ENCODE assay signal across 7 cellular contexts in the genomic region with DNA sequence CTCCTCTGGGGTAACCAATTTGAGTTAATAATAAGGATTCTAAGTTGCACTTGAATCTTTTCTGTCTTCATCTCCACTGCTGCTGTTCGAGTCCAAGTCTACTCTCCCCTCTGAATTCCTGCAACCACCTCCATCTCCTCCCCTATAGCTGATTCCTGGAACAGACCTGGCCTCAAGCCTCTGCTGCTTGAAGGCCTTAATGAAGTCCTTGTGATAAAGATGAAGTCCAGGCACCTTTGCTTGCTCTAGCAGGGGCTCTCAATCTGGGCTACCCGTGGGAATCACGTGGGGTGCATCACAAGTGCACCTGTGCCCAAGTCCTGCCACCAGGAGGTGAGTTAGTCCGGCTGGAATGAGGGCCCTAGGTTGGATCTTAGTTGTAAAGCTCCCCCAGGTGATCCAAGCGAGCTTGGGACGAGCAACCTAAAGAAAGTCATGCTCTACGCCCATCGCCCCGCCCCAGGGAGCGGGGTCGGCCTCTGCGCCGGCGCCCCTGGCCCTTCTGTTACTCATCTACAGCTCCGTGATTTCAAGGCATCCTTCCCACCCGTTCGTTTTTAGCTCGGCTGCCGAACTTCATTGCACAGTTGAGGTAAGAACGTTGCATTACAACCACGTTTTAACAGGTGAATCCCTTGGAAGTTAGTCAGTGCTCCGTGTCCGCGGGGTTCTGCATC. TPM values are rescaled to one million over a fixed set of nuclear protein-coding genes. Genes with fewer than 3 reads are reported as not detected.
A peak's percentile ranks its signal among the peaks of the same experiment; 100 is the strongest.
DNase-seq lines count a peak whose midpoint lies in the region; ATAC-seq, FAIRE-seq and TF ChIP-seq lines count a peak whose summit lies in the region.

No MANE protein-coding gene starts in this region.

- H3K9me3 ChIP-seq in KOPT-K1 (ENCODE audit: insufficient read depth, low read length, poor library complexity, severe bottlenecking): no peaks in the 10 kb centered on the region
- no peaks in the 10 kb centered on the region for H3K9me3 ChIP-seq in body of pancreas
- H3K9me3 ChIP-seq in HepG2 (ENCODE audit: low read length): no peaks in the 10 kb centered on the region
- H3K9me3 ChIP-seq in tibial artery: no peaks in the 10 kb centered on the region

- POLR2A ChIA-PET in HepG2 (lab: Yijun Ruan, JAX): interaction anchor here (1.0 to 1.4 kb wide), 2 partner anchors 51 to 157 kb away, joined by 3 to 4 read pairs; a partner anchor contains a TSS

- DNase-seq in GM12892 (ENCODE audit: insufficient read length): no peak
- peak; percentile 44 to 65 (median 56) for DNase-seq in body of pancreas
- peak; percentile 41 for DNase-seq in HepG2 (ENCODE audit: low spot score)
- DNase-seq in tibial artery: no peak

- H4K20me1 ChIP-seq in HepG2 (ENCODE audit: insufficient read depth, low read length): no peaks in the 10 kb centered on the region

- no peak for TF ChIP-seq POLR2A in GM12892 (IDR thresholded peaks at IDR 0.05; ENCODE audit: low read depth, low read length)
- TF ChIP-seq POLR2A in body of pancreas (IDR thresholded peaks at IDR 0.05): no peak
- TF ChIP-seq POLR2A in HepG2 (IDR thresholded peaks at IDR 0.05; ENCODE audit: insufficient read depth in 1 of 2, low read depth in 2 of 2, low read length in 2 of 2): no peak

- ATAC-seq in body of pancreas (peak; percentile 41), HepG2 (peak; percentile 55), GM18519 (IDR thresholded peaks at IDR 0.05; ENCODE audit: low FRiP score, unreplicated experiment) (no peak), GM18868 (IDR thresholded peaks at IDR 0.05; ENCODE audit: unreplicated experiment) (no peak)

- TF ChIP-seq CTCF in body of pancreas (IDR thresholded peaks at IDR 0.05) (peak in 6 of 7 experiments; percentile 11 to 52 (median 44)), HepG2 (CRISPR knock-in tag; IDR thresholded peaks at IDR 0.05) (no peak; the same call in none of the 2 replicates), tibial artery (IDR thresholded peaks at IDR 0.05) (peak in 1 of 2 experiments; percentile 7)

- H3K4me2 ChIP-seq in HepG2 (ENCODE audit: low read depth, low read length): peak overlapping the region; percentile 51

- no peaks in the 10 kb centered on the region for H3K27me3 ChIP-seq in body of pancreas
- H3K27me3 ChIP-seq in HepG2 (ENCODE audit: control insufficient read depth in 1 of 2, insufficient read depth in 2 of 2, low read length in 2 of 2): no peaks in the 10 kb centered on the region
- H3K27me3 ChIP-seq in tibial artery: no peaks in the 10 kb centered on the region

- H3K36me3 ChIP-seq in KOPT-K1 (ENCODE audit: insufficient read depth, low read length): peaks cover 55% of the 10 kb centered on the region
- no peaks in the 10 kb centered on the region for H3K36me3 ChIP-seq in body of pancreas (replicated peaks in 1 of 2; ENCODE audit: insufficient read depth in 1 of 2, low read depth in 2 of 2)
- H3K36me3 ChIP-seq in HepG2 (replicated peaks in 1 of 2; ENCODE audit: control insufficient read depth in 1 of 2, insufficient read depth in 2 of 2, low read length in 2 of 2): peaks cover 7 to 38% of the 10 kb centered on the region in 2 experiments; a peak in 4 of 5 replicates
- H3K36me3 ChIP-seq in tibial artery: peaks cover 0 to 16% (median 7%) of the 10 kb centered on the region in 3 donors

- H3K4me1 ChIP-seq in body of pancreas (peaks cover 25% of the 10 kb centered on the region), HepG2 (ENCODE audit: insufficient read depth, low read length) (peaks cover 16% of the 10 kb centered on the region), tibial artery (peaks cover 0 to 49% (median 25%) of the 10 kb centered on the region in 4 donors)

- no peaks in the 10 kb centered on the region for H3K79me2 ChIP-seq in HepG2 (ENCODE audit: insufficient read depth, low read length)

- H3K4me3 ChIP-seq in body of pancreas (peak overlapping the region; percentile 72 to 87), HepG2 (replicated peaks in 1 of 3; ENCODE audit: insufficient read depth in 1 of 3, low read depth in 2 of 3, low read length in 3 of 3) (peak overlapping the region in 1 of 3 experiments; percentile 68; a peak in 3 of 6 replicates), tibial artery (peak overlapping the region; percentile 81 to 83)

- BruUV-seq in HepG2 (replicated peaks; lab: Mats Ljungman, UMichigan): no TSS peak

- CTCF ChIA-PET in HepG2 (lab: Yijun Ruan, JAX; ENCODE audit: low intra/inter-chr PET ratio, low total read pairs): no interaction called here

- TF ChIP-seq EP300 in HepG2 (IDR thresholded peaks at IDR 0.05; ENCODE audit: low read depth in 2 of 2, low read length in 2 of 2): no peak
- TF ChIP-seq EP300 in HepG2 (CRISPR knock-in tag; IDR thresholded peaks at IDR 0.05; ENCODE audit: borderline replicate concordance): no peak

- in situ Hi-C loops in HepG2 (cut with HindIII; ENCODE audit: extremely low pct_ligation_motif_present, low pct_unique_long_range_greater_than_20kb): no loop called here

- no peak overlapping the region for H2AFZ ChIP-seq in HepG2 (ENCODE audit: low read length)

- WGBS in body of pancreas, 2 donors: 24 to 35% methylated on average over 7 to 23 of the region's 24 CpGs
- 86% methylated on average over 24 of the region's 24 CpGs for WGBS in HepG2 (ENCODE audit: low lambda C conversion rate)

- H3K27ac ChIP-seq in KOPT-K1 (ENCODE audit: low read depth, low read length, poor library complexity, severe bottlenecking): peak overlapping the region; percentile 73
- peak overlapping the region; percentile 41 to 87 (median 82) for H3K27ac ChIP-seq in body of pancreas
- no peak overlapping the region for H3K27ac ChIP-seq in HepG2 (ENCODE audit: extremely low read length, insufficient read depth, low read length)
- H3K27ac ChIP-seq in tibial artery: peak overlapping the region; percentile 86 to 94

- intact Hi-C loops in body of pancreas (cut with DNase I): no loop called here
- intact Hi-C loops in HepG2 (cut with micrococcal nuclease; ENCODE audit: unreplicated experiment): no loop called here
- intact Hi-C loops in tibial artery (cut with DNase I; ENCODE audit: low total_unique reads): loop anchor here (10.0 kb wide), 1 partner anchor 81 kb away; a partner anchor contains a TSS

- FAIRE-seq in GM12892 (lab: Jason Lieb, UNC): peak; percentile 5
- FAIRE-seq in HepG2 (lab: Jason Lieb, UNC): peak; percentile 4

- H3K9ac ChIP-seq in HepG2 (ENCODE audit: insufficient read depth, low read depth, low read length): peak overlapping the region; percentile 67; the same call in 1 of the 2 replicates

- no peak for TF ChIP-seq RAD21 in HepG2 (CRISPR knock-in tag; IDR thresholded peaks at IDR 0.05)

RNA-seq across cellular contexts. Expression of a gene that starts 0.9 kb away (rescaled TPM):
- polyA plus RNA-seq in GM12892 (2012; ENCODE audit: missing spikeins): 81.6 TPM
- 10 to 100 TPM; 10.2 to 25.4 TPM for total RNA-seq in body of pancreas
- total RNA-seq in HepG2 (2016; rRNA removed; fragmentation: Illumina TruSeq; extraction: Trizol): 44.4 and 45.2 TPM in 2 replicates
- total RNA-seq in HepG2 (2016; cell fraction: cytosol; rRNA removed; fragmentation: Illumina TruSeq; extraction: Trizol; ENCODE audit: low read depth): 48.4 and 50.7 TPM in 2 replicates
- 41.9 and 48.6 TPM in 2 replicates for total RNA-seq in HepG2 (2016; cell fraction: insoluble cytoplasmic fraction; rRNA removed; fragmentation: Illumina TruSeq; extraction: Trizol)
- 45.3 and 47.0 TPM in 2 replicates for total RNA-seq in HepG2 (2016; cell fraction: membrane; rRNA removed; fragmentation: Illumina TruSeq; extraction: Trizol)
- total RNA-seq in HepG2 (2016; cell fraction: nucleus; rRNA removed; fragmentation: Illumina TruSeq; extraction: Trizol): 19.2 and 24.6 TPM in 2 replicates
- polyA plus RNA-seq in HepG2 (2011; rRNA removed): 37.4 and 43.6 TPM in 2 replicates
- 30.1 and 33.9 TPM in 2 replicates for polyA plus RNA-seq in HepG2 (2011; cell fraction: cytosol; rRNA removed)
- 15.7 and 16.7 TPM in 2 replicates for polyA plus RNA-seq in HepG2 (2011; cell fraction: nucleus; rRNA removed)
- polyA plus RNA-seq in HepG2 (2012): 23.4 and 30.7 TPM in 2 replicates
- polyA plus RNA-seq in HepG2 (2016; cell fraction: cytosol; fragmentation: Illumina TruSeq; extraction: Trizol; ENCODE audit: low read depth): 53.5 and 58.2 TPM in 2 replicates
- polyA plus RNA-seq in HepG2 (2016; cell fraction: insoluble cytoplasmic fraction; fragmentation: Illumina TruSeq; extraction: Trizol; ENCODE audit: low read depth): 40.8 and 42.5 TPM in 2 replicates
- 41.3 and 42.8 TPM in 2 replicates for polyA plus RNA-seq in HepG2 (2016; cell fraction: membrane; fragmentation: Illumina TruSeq; extraction: Trizol; ENCODE audit: low read depth)
- polyA plus RNA-seq in HepG2 (2016; cell fraction: nucleus; fragmentation: Illumina TruSeq; extraction: Trizol; ENCODE audit: insufficient read depth, low read depth): 28.4 and 30.4 TPM in 2 replicates
- 15.2 and 21.3 TPM in 2 replicates for polyA minus RNA-seq in HepG2 (2011; rRNA and poly(A)+ RNA removed; ENCODE audit: low replicate concordance)
- 14.1 and 16.1 TPM in 2 replicates for polyA minus RNA-seq in HepG2 (2011; cell fraction: cytosol; rRNA and poly(A)+ RNA removed)
- 14.0 and 25.5 TPM in 2 replicates for polyA minus RNA-seq in HepG2 (2011; cell fraction: nucleus; rRNA and poly(A)+ RNA removed)

RNA-seq across cellular contexts. Expression of a gene that starts 50.0 kb away (rescaled TPM):
- polyA plus RNA-seq in GM12892 (2012; ENCODE audit: missing spikeins): 56.4 TPM
- 10 to 100 TPM; 11.2 to 84.0 TPM for total RNA-seq in body of pancreas
- total RNA-seq in HepG2 (2016; rRNA removed; fragmentation: Illumina TruSeq; extraction: Trizol): 93.0 and 128 TPM in 2 replicates
- total RNA-seq in HepG2 (2016; cell fraction: cytosol; rRNA removed; fragmentation: Illumina TruSeq; extraction: Trizol; ENCODE audit: low read depth): 24.5 and 26.5 TPM in 2 replicates
- total RNA-seq in HepG2 (2016; cell fraction: insoluble cytoplasmic fraction; rRNA removed; fragmentation: Illumina TruSeq; extraction: Trizol): 91.7 and 127 TPM in 2 replicates
- total RNA-seq in HepG2 (2016; cell fraction: membrane; rRNA removed; fragmentation: Illumina TruSeq; extraction: Trizol): 45.4 and 49.2 TPM in 2 replicates
- 50.4 and 54.8 TPM in 2 replicates for total RNA-seq in HepG2 (2016; cell fraction: nucleus; rRNA removed; fragmentation: Illumina TruSeq; extraction: Trizol)
- 15.5 and 19.8 TPM in 2 replicates for polyA plus RNA-seq in HepG2 (2011; rRNA removed)
- polyA plus RNA-seq in HepG2 (2011; cell fraction: cytosol; rRNA removed): 10.9 and 15.9 TPM in 2 replicates
- 36.6 and 50.3 TPM in 2 replicates for polyA plus RNA-seq in HepG2 (2011; cell fraction: nucleus; rRNA removed)
- 39.8 and 75.3 TPM in 2 replicates for polyA plus RNA-seq in HepG2 (2012)
- polyA plus RNA-seq in HepG2 (2016; cell fraction: cytosol; fragmentation: Illumina TruSeq; extraction: Trizol; ENCODE audit: low read depth): 14.0 and 15.0 TPM in 2 replicates
- polyA plus RNA-seq in HepG2 (2016; cell fraction: insoluble cytoplasmic fraction; fragmentation: Illumina TruSeq; extraction: Trizol; ENCODE audit: low read depth): 101 and 102 TPM in 2 replicates
- 26.2 and 28.6 TPM in 2 replicates for polyA plus RNA-seq in HepG2 (2016; cell fraction: membrane; fragmentation: Illumina TruSeq; extraction: Trizol; ENCODE audit: low read depth)
- 54.3 and 60.5 TPM in 2 replicates for polyA plus RNA-seq in HepG2 (2016; cell fraction: nucleus; fragmentation: Illumina TruSeq; extraction: Trizol; ENCODE audit: insufficient read depth, low read depth)
- 13.4 and 22.8 TPM in 2 replicates for polyA minus RNA-seq in HepG2 (2011; rRNA and poly(A)+ RNA removed; ENCODE audit: low replicate concordance)
- 24.7 and 28.4 TPM in 2 replicates for polyA minus RNA-seq in HepG2 (2011; cell fraction: cytosol; rRNA and poly(A)+ RNA removed)
- 43.6 and 53.1 TPM in 2 replicates for polyA minus RNA-seq in HepG2 (2011; cell fraction: nucleus; rRNA and poly(A)+ RNA removed)

RNA-seq across cellular contexts. Expression of a gene that starts 50.1 kb away (rescaled TPM):
- polyA plus RNA-seq in GM12892 (2012; ENCODE audit: missing spikeins): 103 TPM
- 10 to 100 TPM; 16.6 to 28.3 TPM for total RNA-seq in body of pancreas
- 108 and 125 TPM in 2 replicates for total RNA-seq in HepG2 (2016; rRNA removed; fragmentation: Illumina TruSeq; extraction: Trizol)
- 430 and 468 TPM in 2 replicates for total RNA-seq in HepG2 (2016; cell fraction: cytosol; rRNA removed; fragmentation: Illumina TruSeq; extraction: Trizol; ENCODE audit: low read depth)
- total RNA-seq in HepG2 (2016; cell fraction: insoluble cytoplasmic fraction; rRNA removed; fragmentation: Illumina TruSeq; extraction: Trizol): 111 and 112 TPM in 2 replicates
- total RNA-seq in HepG2 (2016; cell fraction: membrane; rRNA removed; fragmentation: Illumina TruSeq; extraction: Trizol): 377 and 404 TPM in 2 replicates
- total RNA-seq in HepG2 (2016; cell fraction: nucleus; rRNA removed; fragmentation: Illumina TruSeq; extraction: Trizol): 50.0 and 51.9 TPM in 2 replicates
- polyA plus RNA-seq in HepG2 (2011; rRNA removed): 83.6 and 106 TPM in 2 replicates
- polyA plus RNA-seq in HepG2 (2011; cell fraction: cytosol; rRNA removed): 45.2 and 54.1 TPM in 2 replicates
- 41.6 and 57.5 TPM in 2 replicates for polyA plus RNA-seq in HepG2 (2011; cell fraction: nucleus; rRNA removed)
- 89.6 and 111 TPM in 2 replicates for polyA plus RNA-seq in HepG2 (2012)
- 797 and 956 TPM in 2 replicates for polyA plus RNA-seq in HepG2 (2016; cell fraction: cytosol; fragmentation: Illumina TruSeq; extraction: Trizol; ENCODE audit: low read depth)
- polyA plus RNA-seq in HepG2 (2016; cell fraction: insoluble cytoplasmic fraction; fragmentation: Illumina TruSeq; extraction: Trizol; ENCODE audit: low read depth): 170 and 179 TPM in 2 replicates
- 570 and 618 TPM in 2 replicates for polyA plus RNA-seq in HepG2 (2016; cell fraction: membrane; fragmentation: Illumina TruSeq; extraction: Trizol; ENCODE audit: low read depth)
- polyA plus RNA-seq in HepG2 (2016; cell fraction: nucleus; fragmentation: Illumina TruSeq; extraction: Trizol; ENCODE audit: insufficient read depth, low read depth): 135 and 136 TPM in 2 replicates
- 13.3 and 35.9 TPM in 2 replicates for polyA minus RNA-seq in HepG2 (2011; rRNA and poly(A)+ RNA removed; ENCODE audit: low replicate concordance)
- polyA minus RNA-seq in HepG2 (2011; cell fraction: cytosol; rRNA and poly(A)+ RNA removed): 17.3 and 20.8 TPM in 2 replicates
- 21.0 and 23.9 TPM in 2 replicates for polyA minus RNA-seq in HepG2 (2011; cell fraction: nucleus; rRNA and poly(A)+ RNA removed)

Comparison
In these comparisons a context has a peak if more than half of its experiments do, and no peak if none do; other contexts are left out.
1. DNase-seq: peak in body of pancreas (4 of 4) and HepG2 (single experiment); none in GM12892 (single experiment) and tibial artery (0 of 2).
2. ATAC-seq: peak in body of pancreas (single experiment) and HepG2 (single experiment); none in GM18519 (single experiment) and GM18868 (single experiment).